ENCODE assay signal across 8 cellular contexts in the genomic region with DNA sequence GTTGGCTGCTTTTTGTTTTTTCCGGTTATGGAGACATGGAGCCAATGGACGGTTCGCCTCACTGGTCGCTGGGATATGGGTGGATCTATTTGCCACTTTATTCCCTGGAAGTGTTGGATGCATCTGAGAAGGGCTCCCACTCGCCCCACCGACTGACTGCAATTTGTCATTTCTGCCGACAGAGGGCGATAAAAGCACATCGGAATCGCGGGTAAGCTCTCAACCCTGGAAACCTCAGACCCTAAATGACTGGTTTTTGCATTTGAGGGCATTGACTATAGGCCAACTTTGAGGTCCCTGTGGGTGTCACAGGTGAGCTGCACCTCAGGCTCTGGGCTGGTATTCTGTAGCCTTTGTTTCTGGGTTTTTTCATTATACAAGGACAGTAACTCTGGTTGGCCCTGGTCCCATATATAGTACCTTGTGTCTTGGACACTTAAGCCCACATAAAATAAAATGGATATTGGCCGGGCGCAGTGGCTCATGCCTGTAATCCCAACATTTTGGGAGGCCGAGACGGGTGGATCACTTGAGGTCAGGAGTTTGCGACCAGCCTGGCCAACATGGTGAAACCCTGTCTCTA. TPM values are rescaled to one million over a fixed set of nuclear protein-coding genes. Genes with fewer than 3 reads are reported as not detected.
A peak's percentile ranks its signal among the peaks of the same experiment; 100 is the strongest.
DNase-seq lines count a peak whose midpoint lies in the region; ATAC-seq and TF ChIP-seq lines count a peak whose summit lies in the region.

No MANE protein-coding gene starts in this region.

- DNase-seq in CD1c-positive myeloid dendritic cell (ENCODE audit: extremely low spot score) (peak; percentile 71), HCEC 1CT (peak; percentile 13), OCI-LY7 (ENCODE audit: low spot score) (peak; percentile 63), fibroblast of villous mesenchyme (ENCODE audit: low read depth) (peak; percentile 36), ovary (peak in 1 of 5 donors; percentile 37)
- DNase-seq in activated T-helper 1 cell treated with anti-CD3 and anti-CD28 coated beads, Interleukin-12 subunit alpha, Interleukin-12 subunit beta, Interleukin-2, Interleukin-4 antibody, amounts not matched to agents 30 ng/mL and 10 ng/mL and 1 ng/mL, durations not matched to agents 14 hours and 24 hours and 36 hours (ENCODE audit: low spot score) = peak; percentile 29

- no peak overlapping the region for H3K4me3 Mint-ChIP-seq in activated T-helper 1 cell treated with anti-CD3 and anti-CD28 coated beads, Interleukin-12 subunit alpha, Interleukin-12 subunit beta, Interleukin-2, Interleukin-4 antibody, amounts not matched to agents 30 ng/mL and 10 ng/mL and 1 ng/mL, durations not matched to agents 14 hours and 24 hours and 36 hours

- H2AFZ ChIP-seq in OCI-LY7 (ENCODE audit: low read length) = no peak overlapping the region

- H3K27me3 Mint-ChIP-seq in activated T-helper 1 cell treated with anti-CD3 and anti-CD28 coated beads, Interleukin-12 subunit alpha, Interleukin-12 subunit beta, Interleukin-2, Interleukin-4 antibody, amounts not matched to agents 30 ng/mL and 10 ng/mL and 1 ng/mL, durations not matched to agents 14 hours and 24 hours and 36 hours (ENCODE audit: insufficient read depth) = peaks cover 9% of the 10 kb centered on the region

- no peak overlapping the region for H3K27ac ChIP-seq in OCI-LY7 (ENCODE audit: low read depth, low read length, poor library complexity, severe bottlenecking)
- H3K27ac ChIP-seq in ovary = no peak overlapping the region

- no peaks in the 10 kb centered on the region for H3K9me3 ChIP-seq in OCI-LY7 (ENCODE audit: low read length)
- H3K9me3 ChIP-seq in ovary = no peaks in the 10 kb centered on the region

- ATAC-seq in GM21529 (IDR thresholded peaks at IDR 0.05; ENCODE audit: unreplicated experiment) (no peak), GM21515 (IDR thresholded peaks at IDR 0.05; ENCODE audit: unreplicated experiment) (no peak)

- CTCF ChIA-PET in OCI-LY7 (lab: Charles Lee; ENCODE audit: unreplicated experiment) = interaction anchor here (0.6 kb wide), 1 partner anchor 363 kb away, joined by 5 read pairs; no protein-coding TSS in a partner anchor

- POLR2A ChIA-PET in OCI-LY7 (lab: Charles Lee) = no interaction called here

- no peaks in the 10 kb centered on the region for H4K20me1 ChIP-seq in OCI-LY7 (ENCODE audit: insufficient read depth, low read length)

- 31 to 40% (median 36%) methylated on average over 16 of the region's 16 CpGs for WGBS in ovary, 3 donors

- TF ChIP-seq CTCF in OCI-LY7 (conservative IDR thresholded peaks at IDR 0.05; ENCODE audit: low read length) (peak; percentile 95), fibroblast of villous mesenchyme (IDR thresholded peaks at IDR 0.05; ENCODE audit: insufficient read depth, low read depth, low read length) (peak; percentile 83), ovary (IDR thresholded peaks at IDR 0.05) (peak in 2 of 3 donors; percentile 13 to 25)

- no TSS peak for BruUV-seq in OCI-LY7 (replicated peaks; lab: Mats Ljungman, UMichigan)

- H3K9me2 ChIP-seq in OCI-LY7 (ENCODE audit: insufficient read depth, low read length) = no peaks in the 10 kb centered on the region

- peaks cover 16% of the 10 kb centered on the region for H3K4me1 Mint-ChIP-seq in activated T-helper 1 cell treated with anti-CD3 and anti-CD28 coated beads, Interleukin-12 subunit alpha, Interleukin-12 subunit beta, Interleukin-2, Interleukin-4 antibody, amounts not matched to agents 30 ng/mL and 10 ng/mL and 1 ng/mL, durations not matched to agents 14 hours and 24 hours and 36 hours (ENCODE audit: low read depth)

- H3K36me3 ChIP-seq in OCI-LY7 (ENCODE audit: insufficient read depth, low read length) = no peaks in the 10 kb centered on the region
- H3K36me3 ChIP-seq in ovary = no peaks in the 10 kb centered on the region

- no peak overlapping the region for H3K4me3 ChIP-seq in OCI-LY7 (ENCODE audit: low read depth, low read length, poor library complexity, severe bottlenecking)
- no peak overlapping the region for H3K4me3 ChIP-seq in fibroblast of villous mesenchyme (ENCODE audit: low read depth, low read length)
- H3K4me3 ChIP-seq in ovary = no peak overlapping the region

- no peaks in the 10 kb centered on the region for H3K27me3 ChIP-seq in ovary

- no peak overlapping the region for H3K4me2 ChIP-seq in OCI-LY7 (ENCODE audit: low read length)

- TF ChIP-seq POLR2A in ovary (IDR thresholded peaks at IDR 0.05) = no peak

- H3K36me3 Mint-ChIP-seq in activated T-helper 1 cell treated with anti-CD3 and anti-CD28 coated beads, Interleukin-12 subunit alpha, Interleukin-12 subunit beta, Interleukin-2, Interleukin-4 antibody, amounts not matched to agents 30 ng/mL and 10 ng/mL and 1 ng/mL, durations not matched to agents 14 hours and 24 hours and 36 hours (ENCODE audit: low read depth) = no peaks in the 10 kb centered on the region

- H3K9me3 Mint-ChIP-seq in activated T-helper 1 cell treated with anti-CD3 and anti-CD28 coated beads, Interleukin-12 subunit alpha, Interleukin-12 subunit beta, Interleukin-2, Interleukin-4 antibody, amounts not matched to agents 30 ng/mL and 10 ng/mL and 1 ng/mL, durations not matched to agents 14 hours and 24 hours and 36 hours = no peaks in the 10 kb centered on the region

- TF ChIP-seq EP300 in ovary (IDR thresholded peaks at IDR 0.05) = no peak

- H3K79me2 ChIP-seq in OCI-LY7 (ENCODE audit: insufficient read depth, low read depth, low read length) = no peaks in the 10 kb centered on the region

- no peak overlapping the region for H3K27ac Mint-ChIP-seq in activated T-helper 1 cell treated with anti-CD3 and anti-CD28 coated beads, Interleukin-12 subunit alpha, Interleukin-12 subunit beta, Interleukin-2, Interleukin-4 antibody, amounts not matched to agents 30 ng/mL and 10 ng/mL and 1 ng/mL, durations not matched to agents 14 hours and 24 hours and 36 hours

- H3K4me1 ChIP-seq in OCI-LY7 (ENCODE audit: insufficient read depth, low read length, poor library complexity, severe bottlenecking) = peaks cover 6% of the 10 kb centered on the region
- peaks cover 2% of the 10 kb centered on the region for H3K4me1 ChIP-seq in ovary (ENCODE audit: insufficient read depth)

- intact Hi-C loops in OCI-LY7 (cut with micrococcal nuclease; ENCODE audit: unreplicated experiment) (no loop called here), ovary (cut with DNase I) (no loop called here)
- intact Hi-C loops in activated T-helper 1 cell treated with anti-CD3 and anti-CD28 coated beads, Interleukin-12 subunit alpha, Interleukin-12 subunit beta, Interleukin-2, Interleukin-4 antibody, amounts not matched to agents 30 ng/mL and 10 ng/mL and 1 ng/mL, durations not matched to agents 14 hours and 24 hours and 36 hours (cut with micrococcal nuclease) = loop anchor here (5.0 to 10.0 kb wide), 2 partner anchors 462 to 844 kb away; a partner anchor contains a TSS

RNA-seq across cellular contexts. Expression of a gene that starts 11.9 kb away (rescaled TPM):
- total RNA-seq in OCI-LY7 (2014; rRNA removed; shearing (Covaris generic)) = not detected in 2 replicates
- not detected in 2 replicates for total RNA-seq in OCI-LY7 (2022)
- not detected in 2 replicates for total RNA-seq in activated T-helper 1 cell treated with anti-CD3 and anti-CD28 coated beads, Interleukin-12 subunit alpha, Interleukin-12 subunit beta, Interleukin-2, Interleukin-4 antibody, amounts not matched to agents 30 ng/mL and 10 ng/mL and 1 ng/mL, durations not matched to agents 14 hours and 24 hours and 36 hours
- not detected in 2 replicates for total RNA-seq in fibroblast of villous mesenchyme
- total RNA-seq in ovary = not detected
- polyA plus RNA-seq in ovary = under 1 TPM in 1 of 2 donors, not detected in 1; 0.02 TPM

Comparison
In these comparisons a context has a peak if more than half of its experiments do, and no peak if none do; other contexts are left out.
1. CTCF ChIP-seq: peak in every context shown above with its lines; median percentile 95 in OCI-LY7; 83 in fibroblast of villous mesenchyme; 19 in ovary.